Comparison of ENCODE assay signal across 8 cellular contexts in the genomic region with DNA sequence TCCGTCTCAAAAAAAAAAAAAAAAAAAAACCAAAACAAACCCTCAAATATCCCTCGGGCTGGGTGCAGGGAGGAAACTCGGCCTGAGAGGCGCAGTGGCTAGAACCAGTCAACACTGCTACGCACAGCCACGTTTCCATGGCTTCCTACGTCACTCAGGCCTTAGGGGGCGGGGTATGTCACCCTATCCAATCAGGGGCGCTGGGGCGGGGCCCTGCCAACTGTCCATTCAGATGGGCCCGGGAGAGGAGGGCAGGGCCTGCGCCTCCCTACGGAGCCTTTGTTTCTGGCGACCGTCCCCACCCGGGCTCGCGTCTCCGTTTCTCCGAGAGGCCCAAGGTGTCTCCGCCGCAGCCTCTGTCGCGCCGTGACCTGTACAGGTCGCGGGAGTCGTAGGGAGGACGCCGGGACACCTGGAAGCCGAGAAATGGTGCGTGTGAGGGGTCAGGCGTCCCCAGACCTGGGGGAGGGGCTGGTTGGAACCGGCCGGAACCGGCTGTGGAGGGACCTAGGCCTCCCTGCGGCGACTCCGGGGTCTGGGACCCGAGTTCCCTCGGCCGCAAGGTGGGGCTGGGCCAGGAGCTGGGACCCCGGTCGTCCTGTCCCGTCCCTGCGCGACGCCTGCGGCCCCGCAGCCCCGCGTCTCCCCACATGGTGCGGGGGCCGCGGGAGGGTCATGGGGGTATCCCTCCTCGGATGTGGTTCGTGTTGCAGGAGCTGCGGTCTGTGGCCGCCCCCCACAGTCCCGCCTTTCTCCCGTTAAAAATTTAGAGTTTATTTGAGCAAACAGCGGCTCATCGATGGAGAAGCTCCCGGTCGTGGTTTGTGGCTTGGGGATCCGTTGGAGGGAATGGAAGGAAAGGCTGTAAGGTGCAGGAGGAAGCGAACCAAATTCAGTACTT. TPM values are rescaled to one million over a fixed set of nuclear protein-coding genes. Genes with fewer than 3 reads are reported as not detected.
DNase-seq lines count a peak whose midpoint lies in the region; ATAC-seq lines count a peak whose summit lies in the region.

ZNF627 (plus strand) TSS at position 282 of the 901 bp plus-strand sequence; CDS start at position 427, 145 bp downstream.

- CTCF ChIA-PET in activated CD4-positive, alpha-beta T cell treated with anti-CD3 and anti-CD28 coated beads, Interleukin-2, amount 10 ng/mL, durations not matched to agents 7 days and 5 days (lab: Charles Lee): interaction anchor here (0.9 to 2.2 kb wide), 4 partner anchors 14 to 69 kb away, joined by 3 to 7 read pairs (median 4); partner anchors contain the start of gene ECSIT

- H3K4me3 Mint-ChIP-seq in activated CD4-positive, alpha-beta T cell treated with anti-CD3 and anti-CD28 coated beads, Interleukin-2, amount 10 ng/mL, durations not matched to agents 7 days and 5 days: peak within 1 kb of the TSS; percentile 91

- peak within 1 kb of the TSS; percentile 92 for H3K27ac Mint-ChIP-seq in activated CD4-positive, alpha-beta T cell treated with anti-CD3 and anti-CD28 coated beads, Interleukin-2, amount 10 ng/mL, durations not matched to agents 7 days and 5 days

- H3K27me3 Mint-ChIP-seq in activated CD4-positive, alpha-beta T cell treated with anti-CD3 and anti-CD28 coated beads, Interleukin-2, amount 10 ng/mL, durations not matched to agents 7 days and 5 days: no peaks in the 10 kb centered on the region

- H3K36me3 ChIP-seq in BLaER1 treated with 17β-estradiol and CSF1 and Interleukin-3, amounts not matched to agents 10 nM and 100 nM: peaks cover 6 to 42% (median 38%) of the 10 kb centered on the region in 11 experiments; a peak in 21 of 22 replicates

- H3K4me1 ChIP-seq in BLaER1 treated with 17β-estradiol and CSF1 and Interleukin-3, amounts not matched to agents 10 nM and 100 nM: peaks cover 30 to 51% (median 46%) of the 10 kb centered on the region in 10 experiments

- peak within 1 kb of the TSS; percentile 95 to 100 (median 97) for H3K27ac ChIP-seq in BLaER1 treated with 17β-estradiol and CSF1 and Interleukin-3, amounts not matched to agents 10 nM and 100 nM

- H3K9me3 ChIP-seq in BLaER1 treated with 17β-estradiol and CSF1 and Interleukin-3, amounts not matched to agents 10 nM and 100 nM (replicated peaks in 1 of 11): peaks cover 3 to 37% (median 33%) of the 10 kb centered on the region in 11 experiments; a peak in 20 of 22 replicates

- H3K9ac ChIP-seq in BLaER1 treated with 17β-estradiol and CSF1 and Interleukin-3, amounts not matched to agents 10 nM and 100 nM: peak within 1 kb of the TSS; percentile 95 to 99 (median 97)

- H3K27me3 ChIP-seq in BLaER1 treated with 17β-estradiol and CSF1 and Interleukin-3, amounts not matched to agents 10 nM and 100 nM: no peaks in the 10 kb centered on the region

- POLR2A ChIA-PET in activated CD4-positive, alpha-beta T cell treated with anti-CD3 and anti-CD28 coated beads, Interleukin-2, amount 10 ng/mL, durations not matched to agents 7 days and 5 days (lab: Charles Lee): no interaction called here

- ATAC-seq in HG03460 (IDR thresholded peaks at IDR 0.05; ENCODE audit: unreplicated experiment) (peak; percentile 94), left lobe of liver (peak; percentile 98)

- H3K9me3 Mint-ChIP-seq in activated CD4-positive, alpha-beta T cell treated with anti-CD3 and anti-CD28 coated beads, Interleukin-2, amount 10 ng/mL, durations not matched to agents 7 days and 5 days: peaks cover 4% of the 10 kb centered on the region

- H4K20me1 ChIP-seq in BLaER1 treated with 17β-estradiol and CSF1 and Interleukin-3, amounts not matched to agents 10 nM and 100 nM: peaks cover 0 to 48% (median 23%) of the 10 kb centered on the region in 11 experiments; a peak in 14 of 22 replicates

- peaks cover 12% of the 10 kb centered on the region for H3K36me3 Mint-ChIP-seq in activated CD4-positive, alpha-beta T cell treated with anti-CD3 and anti-CD28 coated beads, Interleukin-2, amount 10 ng/mL, durations not matched to agents 7 days and 5 days (ENCODE audit: low read depth)

- DNase-seq in GM19240 (ENCODE audit: insufficient read length, low spot score) (peak; percentile 92), NCI-H526 (lab: John Stamatoyannopoulos, UW) (peak; percentile 87 to 97), dedifferentiated amniotic fluid mesenchymal stem cell (ENCODE audit: extremely low spot score) (peak; percentile 98), left lobe of liver (ENCODE audit: low spot score) (peak; percentile 99)
- DNase-seq in activated CD4-positive, alpha-beta T cell treated with anti-CD3 and anti-CD28 coated beads, Interleukin-2, amount 10 ng/mL, durations not matched to agents 7 days and 5 days: peak; percentile 98
- peak; percentile 95 for DNase-seq in stimulated activated CD4-positive, alpha-beta T cell treated with anti-CD3 and anti-CD28 coated beads, Interleukin-2, amount 100 ng/mL, for 4 hours (ENCODE audit: low read depth)

- peaks cover 22% of the 10 kb centered on the region for H3K4me1 Mint-ChIP-seq in activated CD4-positive, alpha-beta T cell treated with anti-CD3 and anti-CD28 coated beads, Interleukin-2, amount 10 ng/mL, durations not matched to agents 7 days and 5 days

- peak within 1 kb of the TSS; percentile 76 to 96 (median 84) for H3K4me2 ChIP-seq in BLaER1 treated with 17β-estradiol and CSF1 and Interleukin-3, amounts not matched to agents 10 nM and 100 nM

- H3K4me3 ChIP-seq in BLaER1 treated with 17β-estradiol and CSF1 and Interleukin-3, amounts not matched to agents 10 nM and 100 nM: peak within 1 kb of the TSS; percentile 84 to 99 (median 92)

RNA-seq across cellular contexts. Expression of gene ZNF627, which starts in this region (rescaled TPM):
- 1 to 10 TPM; 4.6 to 4.7 TPM for total RNA-seq in activated CD4-positive, alpha-beta T cell treated with anti-CD3 and anti-CD28 coated beads, Interleukin-2, amount 10 ng/mL, durations not matched to agents 7 days and 5 days
- total RNA-seq in left lobe of liver: 5.3 TPM

Comparison
In these comparisons a context has a peak if more than half of its experiments do, and no peak if none do; other contexts are left out.
1. Peak in every context shown above with its lines: DNase-seq, ATAC-seq, H3K4me3 ChIP-seq and H3K27ac ChIP-seq.